ENCODE assay signal across 9 cellular contexts in genomic region chr12:78966926-78967325, GRCh38.
"Had no signal": no experiment of that assay in that cellular context is flagged by ENCODE, and none has a peak within 500 bp of the region (broad histone marks: within the 10 kb centered on the region; RNA-seq: fewer than 3 reads in every experiment).

No MANE protein-coding gene starts in this region.

- H3K9me3 ChIP-seq: HAP-1 had no signal

- H3K27ac Mint-ChIP-seq: GM23338, H9, HFFc6 had no signal

- H2AFZ ChIP-seq: GM23248, GM23338 had no signal

- ATAC-seq: GM23338, HCT116 had no signal

- H3K9ac ChIP-seq: GM23248 had no signal

- H3K4me3 ChIP-seq: GM23248, GM23338, HAP-1 had no signal

- DNase-seq: GM23248, GOT3, H7, H9, HCEC 1CT, HFFc6 had no signal

- H3K9me3 Mint-ChIP-seq: GM23338, H9, HFFc6 had no signal

- H3K36me3 ChIP-seq: HAP-1 had no signal

- H3K27ac ChIP-seq: GM23248 had no signal

- H3K4me3 Mint-ChIP-seq: GM23338, H9, HFFc6 had no signal

- H3K4me2 ChIP-seq: GM23338 had no signal

- H3K4me1 Mint-ChIP-seq: GM23338, H9 had no signal
